Comparison of ENCODE assay signal across 25 cellular contexts in genomic region chr1:241747992-241748391, GRCh38.
DNase-seq lines count a peak whose midpoint lies in the region; ATAC-seq, FAIRE-seq and TF ChIP-seq lines count a peak whose summit lies in the region.
"Had no signal": no experiment of that assay in that cellular context is flagged by ENCODE, and none has a peak within 500 bp of the region (broad histone marks: within the 10 kb centered on the region; RNA-seq: fewer than 3 reads in every experiment).

No MANE protein-coding gene starts in this region.

- H3K4me2 ChIP-seq in A549 (no peak overlapping the region), K562 (ENCODE audit: insufficient read depth, low read length) (no peak overlapping the region)

- no peak for TF ChIP-seq EP300 in A549 (IDR thresholded peaks at IDR 0.05)
- no peak for TF ChIP-seq EP300 in K562 (IDR thresholded peaks at IDR 0.05; ENCODE audit: low read length)

- no peak for TF ChIP-seq RAD21 in A549 (conservative IDR thresholded peaks at IDR 0.05 in 1 of 2, IDR thresholded peaks at IDR 0.05 in 1 of 2)
- TF ChIP-seq RAD21 in K562 (CRISPR knock-in tag; conservative IDR thresholded peaks at IDR 0.05 in 1 of 2, IDR thresholded peaks at IDR 0.05 in 1 of 2): no peak

- H3K79me2 ChIP-seq in K562 (ENCODE audit: control insufficient read depth, insufficient read depth, low read length): no peaks in the 10 kb centered on the region

- BruUV-seq in K562 (replicated peaks; lab: Mats Ljungman, UMichigan): no TSS peak

- H3K9ac ChIP-seq in K562 (ENCODE audit: insufficient read depth in 1 of 2, low read depth in 2 of 2, low read length in 2 of 2): no peak overlapping the region

- H3K27ac ChIP-seq in A549 (no peak overlapping the region), HEK293 (ENCODE audit: extremely low read depth, low read depth, low read length) (no peak overlapping the region), K562 (ENCODE audit: extremely low read depth, low read depth, low read length) (no peak overlapping the region)
- H3K27ac ChIP-seq: C4-2B, SJSA1 had no signal

- in situ Hi-C loops in K562 (cut with MboI): no loop called here

- H3K36me3 ChIP-seq in HEK293 (ENCODE audit: control insufficient read depth in 2 of 2, insufficient read depth in 1 of 2, low read length in 2 of 2) (no peaks in the 10 kb centered on the region), K562 (ENCODE audit: control insufficient read depth, insufficient read depth, low read length) (no peaks in the 10 kb centered on the region)
- H3K36me3 ChIP-seq: SJSA1 had no signal

- FAIRE-seq in A549 (lab: Jason Lieb, UNC) (no peak), K562 (lab: Jason Lieb, UNC) (no peak), RCC 7860 (lab: Jason Lieb, UNC) (no peak)
- FAIRE-seq: H54, HTR-8/SVneo had no signal

- H3K9me1 ChIP-seq in K562 (ENCODE audit: control insufficient read depth, insufficient read depth, low read length): no peaks in the 10 kb centered on the region

- no peak for DNase-seq in A549 (ENCODE audit: low read depth in 1 of 2, low spot score in 1 of 2)
- no peak for DNase-seq in K562 (ENCODE audit: extremely low read depth in 1 of 4, low spot score in 3 of 4)
- peak; percentile 52 for DNase-seq in iPS-NIHi7 (ENCODE audit: extremely low spot score)
- no peak for DNase-seq in EL
- no peak for DNase-seq in stimulated activated CD4-positive, alpha-beta T cell treated with anti-CD3 and anti-CD28 coated beads, Interleukin-2, amount 100 ng/mL, for 48 hours
- DNase-seq in RCC 7860 (ENCODE audit: low spot score): no peak
- DNase-seq in stimulated activated CD4-positive, alpha-beta T cell treated with anti-CD3 and anti-CD28 coated beads, Interleukin-15, amount 100 ng/mL, for 24 hours: no peak
- DNase-seq: 8988T; Calu3; CD8-positive, alpha-beta memory T cell; DMS153; GDM1; IMR-90; MV-4-11; NCI-H1105 treated with DMSO at 0.1 percent for 48 hours; NCI-H2029 treated with DMSO at 0.1 percent for 48 hours; NCI-H226; NCI-H510A treated with DMSO at 0.1 percent for 48 hours; NCI-H748 treated with DMSO at 0.1 percent for 48 hours had no signal

- TF ChIP-seq CTCF in A549 (IDR thresholded peaks at IDR 0.05): no peak
- TF ChIP-seq CTCF in HEK293 (tag by site-specific recombination; IDR thresholded peaks at IDR 0.05): no peak
- TF ChIP-seq CTCF in K562 (IDR thresholded peaks at IDR 0.05 in 2 of 3, conservative IDR thresholded peaks at IDR 0.05 in 1 of 3; ENCODE audit: insufficient read depth in 2 of 3, low read depth in 1 of 3, low read length in 3 of 3): no peak

- H3K4me3 ChIP-seq in A549: no peak overlapping the region
- no peak overlapping the region for H3K4me3 ChIP-seq in HEK293 (ENCODE audit: low read depth, low read length)
- H3K4me3 ChIP-seq in K562: no peak overlapping the region

- H2AFZ ChIP-seq in K562 (ENCODE audit: low read depth, low read length): peak overlapping the region; percentile 49

- TF ChIP-seq POLR2A in A549 (IDR thresholded peaks at IDR 0.05; ENCODE audit: low read length) (no peak), K562 (conservative IDR thresholded peaks at IDR 0.05) (no peak)

- CTCF ChIA-PET in A549 (lab: Yijun Ruan, JAX): interaction anchor here (1.5 kb wide), 1 partner anchor 16 kb away, joined by 3 read pairs; no protein-coding TSS in a partner anchor
- CTCF ChIA-PET in HEK293 (lab: Yijun Ruan, JAX): interaction anchor here (0.6 kb wide), 1 partner anchor 1127 kb away, joined by 3 read pairs; no protein-coding TSS in a partner anchor
- CTCF ChIA-PET in K562 (lab: Yijun Ruan, JAX; ENCODE audit: low intra/inter-chr PET ratio): no interaction called here

- no peaks in the 10 kb centered on the region for H3K4me1 ChIP-seq in A549
- H3K4me1 ChIP-seq in HEK293 (ENCODE audit: control insufficient read depth, insufficient read depth, low read length): no peaks in the 10 kb centered on the region
- H3K4me1 ChIP-seq in K562 (replicated peaks in 1 of 2; ENCODE audit: control insufficient read depth in 2 of 2, insufficient read depth in 2 of 2, low read length in 2 of 2): no peaks in the 10 kb centered on the region; a peak in 2 of 5 replicates

- intact Hi-C loops in K562 (cut with micrococcal nuclease): no loop called here

- no peaks in the 10 kb centered on the region for H4K20me1 ChIP-seq in K562 (replicated peaks; ENCODE audit: control insufficient read depth, insufficient read depth, low read length)

- ATAC-seq in A549 (no peak), K562 (peak; percentile 10; the same call in 2 of the 3 replicates)
- ATAC-seq: Right ventricle myocardium inferior had no signal

- no peaks in the 10 kb centered on the region for H3K9me3 ChIP-seq in A549
- no peaks in the 10 kb centered on the region for H3K9me3 ChIP-seq in HEK293 (ENCODE audit: control insufficient read depth, insufficient read depth, low read depth, low read length)
- H3K9me3 ChIP-seq in K562 (replicated peaks; ENCODE audit: control insufficient read depth, insufficient read depth, low read depth, low read length): no peaks in the 10 kb centered on the region
- H3K9me3 ChIP-seq: SJSA1 had no signal

- H3K27me3 ChIP-seq in K562 (ENCODE audit: control insufficient read depth in 2 of 2, insufficient read depth in 2 of 2, low read length in 2 of 2): no peaks in the 10 kb centered on the region
- H3K27me3 ChIP-seq: SJSA1 had no signal

- WGBS in A549 (ENCODE audit: missing lambda C conversion rate): 93% methylated on average over 6 of the region's 6 CpGs
- 85% methylated on average over 6 of the region's 6 CpGs for WGBS in K562 (ENCODE audit: insufficient coverage, low coverage, missing lambda C conversion rate)

- POLR2A ChIA-PET in A549 (lab: Yijun Ruan, JAX) (no interaction called here), HEK293 (lab: Yijun Ruan, JAX) (no interaction called here), K562 (lab: Yijun Ruan, JAX) (no interaction called here)

TF ChIP-seq in A549, 52 proteins besides CTCF, POLR2A, EP300 and RAD21:
- no peak for TF ChIP-seq TP53 (CRISPR knock-in tag; IDR thresholded peaks at IDR 0.05)
- TF ChIP-seq BHLHE40 (IDR thresholded peaks at IDR 0.05; ENCODE audit: low read depth, low read length): 0 out of 2 replicates have a peak, but pooled peaks have one; percentile 15

TF ChIP-seq in HEK293, 187 proteins besides CTCF, POLR2A, EP300 and RAD21:
- no peak for TF ChIP-seq TCF7L2 (IDR thresholded peaks at IDR 0.05; ENCODE audit: borderline replicate concordance, low read depth, low read length)
- TF ChIP-seq MEIS1 (CRISPR knock-in tag; IDR thresholded peaks at IDR 0.05; ENCODE audit: borderline replicate concordance): no peak
- no peak for TF ChIP-seq ZNF391 (tag by site-specific recombination; IDR thresholded peaks at IDR 0.05; ENCODE audit: borderline replicate concordance, low read depth)
- TF ChIP-seq TRIM28 (IDR thresholded peaks at IDR 0.05; ENCODE audit: borderline replicate concordance, low read length): peak; percentile 13; the same call in 1 of the 2 replicates
- peak; percentile 18 for TF ChIP-seq SETDB1 (IDR thresholded peaks at IDR 0.05; ENCODE audit: insufficient read length, low read length)
- TF ChIP-seq ZNF112 (tag by site-specific recombination; IDR thresholded peaks at IDR 0.05): no peak
- TF ChIP-seq SCRT2 (tag by site-specific recombination; IDR thresholded peaks at IDR 0.05): no peak
- no peak for TF ChIP-seq ZBTB20 (tag by site-specific recombination; IDR thresholded peaks at IDR 0.05)

TF ChIP-seq in K562, 482 proteins besides CTCF, POLR2A, EP300 and RAD21 (continues in another document):
- no peak for TF ChIP-seq ZHX1 (conservative IDR thresholded peaks at IDR 0.05; ENCODE audit: low read length)
- no peak for TF ChIP-seq MXI1 (IDR thresholded peaks at IDR 0.05; ENCODE audit: low read depth, low read length)
- TF ChIP-seq IRF2 (CRISPR knock-in tag; IDR thresholded peaks at IDR 0.05): no peak
- no peak for TF ChIP-seq CREB3 (tag; conservative IDR thresholded peaks at IDR 0.05; ENCODE audit: low read depth)
- no peak for TF ChIP-seq ZC3H8 (IDR thresholded peaks at IDR 0.05)
- no peak for TF ChIP-seq ZNF766 (CRISPR knock-in tag; conservative IDR thresholded peaks at IDR 0.05)
- no peak for TF ChIP-seq MAFF (IDR thresholded peaks at IDR 0.05; ENCODE audit: low read length)
- TF ChIP-seq CEBPG (CRISPR knock-in tag; IDR thresholded peaks at IDR 0.05): no peak
- TF ChIP-seq CEBPG (tag; conservative IDR thresholded peaks at IDR 0.05 in 1 of 2, IDR thresholded peaks at IDR 0.05 in 1 of 2): no peak
- no peak for TF ChIP-seq ZNF586 (CRISPR knock-in tag; conservative IDR thresholded peaks at IDR 0.05)
